Comparison of ENCODE assay signal across 28 cellular contexts in genomic region chr22:27663812-27664211, GRCh38.
A peak's percentile ranks its signal among the peaks of the same experiment; 100 is the strongest.
DNase-seq lines count a peak whose midpoint lies in the region; ATAC-seq lines count a peak whose summit lies in the region.
"Had no signal": no experiment of that assay in that cellular context is flagged by ENCODE, and none has a peak within 500 bp of the region (broad histone marks: within the 10 kb centered on the region; RNA-seq: fewer than 3 reads in every experiment).

No MANE protein-coding gene starts in this region.

- DNase-seq in A172 (ENCODE audit: low spot score) (peak; percentile 22), ELR (ENCODE audit: low read depth) (peak; percentile 35), amniotic epithelial cell (ENCODE audit: low read depth) (peak; percentile 57), lung microvascular endothelial cell (ENCODE audit: low read depth in 2 of 2) (peak; percentile 45 to 56), T1000 (lab: John Stamatoyannopoulos, UW) (no peak), HCEC 1CT (no peak), NCI-H2196 treated with DMSO at 0.1 percent for 48 hours (lab: John Stamatoyannopoulos, UW; ENCODE audit: unreplicated experiment) (no peak)
- DNase-seq: activated CD4-positive, alpha-beta T cell treated with anti-CD3 and anti-CD28 coated beads, Interleukin-2, amount 10 ng/mL, durations not matched to agents 24 days and 14 days; activated CD8-positive, alpha-beta memory T cell treated with anti-CD3 and anti-CD28 coated beads for 24 hours; activated effector memory CD4-positive, alpha-beta T cell treated with Interleukin-2 at 50 U/mL for 16 hours; anterior cingulate cortex; CD8-positive, alpha-beta T cell; DMS153; left lung; mesendoderm; NCI-H1048; NCI-H187; NCI-H526 treated with DMSO at 0.1 percent for 48 hours; SJCRH30; stimulated activated CD4-positive, alpha-beta T cell treated with anti-CD3 and anti-CD28 coated beads, Interleukin-15, amount 100 ng/mL, for 24 hours; stimulated activated CD4-positive, alpha-beta T cell treated with anti-CD3 and anti-CD28 coated beads, Interleukin-4, amount 100 ng/mL, for 4 hours; T-helper 9 cell; tibial artery; WERI-Rb-1 had no signal

- ATAC-seq in HG03457 (IDR thresholded peaks at IDR 0.05; ENCODE audit: unreplicated experiment) = no peak
- ATAC-seq: activated naive CD4-positive, alpha-beta T cell treated with anti-CD3 and anti-CD28 coated beads, Interleukin-2, amount 50 U/mL, for 72 hours; CD8-positive, alpha-beta T cell; HCT116; Panc1 had no signal

Comparison
In these comparisons a context has a peak if more than half of its experiments do, and no peak if none do; other contexts are left out.
1. DNase-seq: peak in A172 (single experiment), ELR (single experiment), amniotic epithelial cell (single experiment) and lung microvascular endothelial cell (2 of 2); none in T1000 (single experiment), HCEC 1CT (single experiment) and NCI-H2196 treated with DMSO at 0.1 percent for 48 hours (single experiment).